8 cellular contexts compared by ENCODE assay signal in the genomic region with DNA sequence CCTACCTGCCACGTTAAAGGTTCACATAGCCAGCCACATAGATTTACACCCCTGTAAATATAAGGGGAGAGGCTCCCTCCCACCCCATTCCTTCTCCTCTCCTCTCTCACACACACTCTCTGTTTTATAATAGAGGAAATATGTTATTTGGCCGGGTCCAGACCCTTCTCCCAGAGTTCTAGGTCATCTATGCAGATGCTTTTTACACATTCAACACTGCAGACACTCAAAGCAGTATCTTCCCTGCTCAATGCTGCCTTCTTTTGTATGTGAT. TPM values are rescaled to one million over a fixed set of nuclear protein-coding genes. Genes with fewer than 3 reads are reported as not detected.
DNase-seq lines count a peak whose midpoint lies in the region; ATAC-seq and TF ChIP-seq lines count a peak whose summit lies in the region.

No MANE protein-coding gene starts in this region.

- H3K4me1 Mint-ChIP-seq in endothelial cell (ENCODE audit: unreplicated experiment) = peaks cover 28% of the 10 kb centered on the region

- peak overlapping the region; percentile 74 for H3K4me2 ChIP-seq in parathyroid adenoma (ENCODE audit: low read length)

- peaks cover 13% of the 10 kb centered on the region; the same call in 1 of the 2 replicates for H3K9me3 ChIP-seq in NT2/D1 (ENCODE audit: insufficient read depth, low read length)
- H3K9me3 ChIP-seq in parathyroid adenoma (ENCODE audit: control insufficient read depth, low read length) = no peaks in the 10 kb centered on the region

- DNase-seq in EL (peak; percentile 15), NT2/D1 (ENCODE audit: low read depth, low spot score) (no peak), endothelial cell (ENCODE audit: low spot score) (no peak), HCEC 1CT (no peak), GM19240 (ENCODE audit: insufficient read length, low spot score) (no peak)
- no peak for DNase-seq in NK-92 treated with Interleukin-12 subunit alpha and Interleukin-12 subunit beta, amount 100 ng/mL, for 24 hours (lab: John Stamatoyannopoulos, UW)

- H3K27me3 ChIP-seq in NT2/D1 (ENCODE audit: insufficient read depth, insufficient read length) (peaks cover 2% of the 10 kb centered on the region), parathyroid adenoma (ENCODE audit: control insufficient read depth, insufficient read depth, low read length) (no peaks in the 10 kb centered on the region)

- H3K9me3 Mint-ChIP-seq in endothelial cell (ENCODE audit: unreplicated experiment) = no peaks in the 10 kb centered on the region

- peaks cover 11% of the 10 kb centered on the region for H3K27me3 Mint-ChIP-seq in endothelial cell (ENCODE audit: unreplicated experiment)

- ATAC-seq in GM18867 (IDR thresholded peaks at IDR 0.05; ENCODE audit: unreplicated experiment) = no peak

- H3K27ac ChIP-seq in parathyroid adenoma = peak overlapping the region; percentile 40

- peaks cover 29% of the 10 kb centered on the region for H3K36me3 ChIP-seq in NT2/D1 (ENCODE audit: insufficient read depth, insufficient read length, low read length)
- H3K36me3 ChIP-seq in parathyroid adenoma (ENCODE audit: control insufficient read depth, insufficient read depth, low read length) = no peaks in the 10 kb centered on the region

- peak overlapping the region; percentile 91 for H2AFZ ChIP-seq in parathyroid adenoma

- H3K79me2 ChIP-seq in parathyroid adenoma = peaks cover 29% of the 10 kb centered on the region

- H3K4me1 ChIP-seq in NT2/D1 (ENCODE audit: insufficient read depth, insufficient read length) (no peaks in the 10 kb centered on the region), parathyroid adenoma (peaks cover 7% of the 10 kb centered on the region)

- H3K9ac ChIP-seq in NT2/D1 (ENCODE audit: insufficient read length, low read depth) = peak overlapping the region; percentile 67
- no peak overlapping the region for H3K9ac ChIP-seq in parathyroid adenoma

- peak overlapping the region; percentile 89 for H3K27ac Mint-ChIP-seq in endothelial cell (ENCODE audit: unreplicated experiment)

- H3K4me3 Mint-ChIP-seq in endothelial cell (ENCODE audit: unreplicated experiment) = peak overlapping the region; percentile 92

- TF ChIP-seq CTCF in endothelial cell (IDR thresholded peaks at IDR 0.05; ENCODE audit: unreplicated experiment) = no peak
- TF ChIP-seq CTCF in parathyroid adenoma (IDR thresholded peaks at IDR 0.05) = no peak

- H3K36me3 Mint-ChIP-seq in endothelial cell (ENCODE audit: low read depth, unreplicated experiment) = peaks cover 20% of the 10 kb centered on the region

- peak overlapping the region; percentile 45 for H3K4me3 ChIP-seq in NT2/D1 (ENCODE audit: insufficient read length, low read depth)
- peak overlapping the region; percentile 61 for H3K4me3 ChIP-seq in parathyroid adenoma (ENCODE audit: low read depth, low read length)

RNA-seq across cellular contexts. Expression of gene DEK, which starts 0.7 kb away (rescaled TPM):
- 61.2 TPM for total RNA-seq in endothelial cell (ENCODE audit: unreplicated experiment)
